In the genomic region with DNA sequence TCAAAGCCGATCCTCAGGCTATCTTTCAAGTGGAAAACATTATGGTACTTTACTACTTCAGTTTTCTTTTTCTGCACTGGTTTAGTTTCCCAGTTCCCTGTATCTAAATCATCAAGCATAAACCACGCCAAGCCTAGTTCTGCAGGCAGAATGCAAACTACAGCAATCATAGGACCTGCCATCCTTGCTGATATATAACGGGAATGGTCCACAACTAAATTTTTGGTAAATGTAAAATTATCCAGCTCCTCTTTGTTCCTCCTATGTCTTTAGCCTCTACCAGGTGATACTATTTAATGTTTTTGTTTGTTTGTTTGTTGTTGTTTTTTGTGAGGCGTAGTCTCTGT, we compare ENCODE assay signal across 19 cellular contexts. TPM values are rescaled to one million over a fixed set of nuclear protein-coding genes. Genes with fewer than 3 reads are reported as not detected.
"Had no signal": no experiment of that assay in that cellular context is flagged by ENCODE, and none has a peak within 500 bp of the region (broad histone marks: within the 10 kb centered on the region; RNA-seq: fewer than 3 reads in every experiment).

No MANE protein-coding gene starts in this region.

- H3K9me3 ChIP-seq: lower lobe of right lung, uterus had no signal

- H3K4me1 ChIP-seq: lower lobe of right lung, parathyroid adenoma, uterus had no signal

- H3K9ac ChIP-seq: parathyroid adenoma had no signal

- H3K27ac ChIP-seq: lower lobe of right lung, parathyroid adenoma, uterus had no signal

- H3K27ac Mint-ChIP-seq: activated CD4-positive, alpha-beta memory T cell treated with anti-CD3 and anti-CD28 coated beads, Interleukin-2, amount 10 ng/mL, durations not matched to agents 7 days and 5 days; activated naive CD8-positive, alpha-beta T cell treated with anti-CD3 and anti-CD28 coated beads, Interleukin-2, amount 10 ng/mL, durations not matched to agents 7 days and 5 days; activated T-cell treated with anti-CD3 and anti-CD28 coated beads, Interleukin-2, amount 50 U/mL, for 24 hours; dendritic cell treated with granulocyte-macrophage colony-stimulating factor and Interleukin-4, amounts not matched to agents 40 ng/mL and 50 ng/mL, for 4 days; stimulated activated memory B cell treated with anti-CD40 and anti-IgM and Interleukin-4, amounts not matched to agents 10 μg/mL and 1 μg/mL and 100 μg/mL, for 72 hours; T-helper 1 cell treated with Interleukin-12 subunit alpha and Interleukin-12 subunit beta and Interleukin-4 antibody, amounts not matched to agents 30 μg/mL and 1 μg/mL, for 36 hours; WTC11 had no signal

- H3K27me3 ChIP-seq: uterus had no signal

- H3K4me3 ChIP-seq: lower lobe of right lung, uterus had no signal

- H3K9me3 Mint-ChIP-seq: activated CD4-positive, alpha-beta memory T cell treated with anti-CD3 and anti-CD28 coated beads, Interleukin-2, amount 10 ng/mL, durations not matched to agents 7 days and 5 days; activated naive CD8-positive, alpha-beta T cell treated with anti-CD3 and anti-CD28 coated beads, Interleukin-2, amount 10 ng/mL, durations not matched to agents 7 days and 5 days; activated T-cell treated with anti-CD3 and anti-CD28 coated beads, Interleukin-2, amount 50 U/mL, for 24 hours; dendritic cell treated with granulocyte-macrophage colony-stimulating factor and Interleukin-4, amounts not matched to agents 40 ng/mL and 50 ng/mL, for 4 days; neural crest cell; stimulated activated memory B cell treated with anti-CD40 and anti-IgM and Interleukin-4, amounts not matched to agents 10 μg/mL and 1 μg/mL and 100 μg/mL, for 72 hours; T-helper 1 cell treated with Interleukin-12 subunit alpha and Interleukin-12 subunit beta and Interleukin-4 antibody, amounts not matched to agents 30 μg/mL and 1 μg/mL, for 36 hours; WTC11 had no signal

- H3K79me2 ChIP-seq: parathyroid adenoma had no signal

- H2AFZ ChIP-seq: parathyroid adenoma had no signal

- H3K27me3 Mint-ChIP-seq: dendritic cell treated with granulocyte-macrophage colony-stimulating factor and Interleukin-4, amounts not matched to agents 40 ng/mL and 50 ng/mL, for 4 days had no signal

- H3K4me3 Mint-ChIP-seq: activated CD4-positive, alpha-beta memory T cell treated with anti-CD3 and anti-CD28 coated beads, Interleukin-2, amount 10 ng/mL, durations not matched to agents 7 days and 5 days; activated naive CD8-positive, alpha-beta T cell treated with anti-CD3 and anti-CD28 coated beads, Interleukin-2, amount 10 ng/mL, durations not matched to agents 7 days and 5 days; activated T-cell treated with anti-CD3 and anti-CD28 coated beads, Interleukin-2, amount 50 U/mL, for 24 hours; dendritic cell treated with granulocyte-macrophage colony-stimulating factor and Interleukin-4, amounts not matched to agents 40 ng/mL and 50 ng/mL, for 4 days; neural crest cell; stimulated activated memory B cell treated with anti-CD40 and anti-IgM and Interleukin-4, amounts not matched to agents 10 μg/mL and 1 μg/mL and 100 μg/mL, for 72 hours; T-helper 1 cell treated with Interleukin-12 subunit alpha and Interleukin-12 subunit beta and Interleukin-4 antibody, amounts not matched to agents 30 μg/mL and 1 μg/mL, for 36 hours; WTC11 had no signal

- H3K4me1 Mint-ChIP-seq: activated CD4-positive, alpha-beta memory T cell treated with anti-CD3 and anti-CD28 coated beads, Interleukin-2, amount 10 ng/mL, durations not matched to agents 7 days and 5 days; activated naive CD8-positive, alpha-beta T cell treated with anti-CD3 and anti-CD28 coated beads, Interleukin-2, amount 10 ng/mL, durations not matched to agents 7 days and 5 days; stimulated activated memory B cell treated with anti-CD40 and anti-IgM and Interleukin-4, amounts not matched to agents 10 μg/mL and 1 μg/mL and 100 μg/mL, for 72 hours; WTC11 had no signal

- DNase-seq: activated CD4-positive, alpha-beta memory T cell treated with anti-CD3 and anti-CD28 coated beads, Interleukin-2, amount 10 ng/mL, durations not matched to agents 7 days and 5 days; activated CD4-positive, alpha-beta T cell treated with anti-CD3 and anti-CD28 coated beads for 4 hours; activated gamma-delta T cell; activated naive CD8-positive, alpha-beta T cell treated with anti-CD3 and anti-CD28 coated beads, Interleukin-2, amount 10 ng/mL, durations not matched to agents 7 days and 5 days; activated T-cell treated with anti-CD3 and anti-CD28 coated beads, Interleukin-2, amount 50 U/mL, for 24 hours; effector memory CD4-positive, alpha-beta T cell; foreskin melanocyte; lower lobe of right lung; midbrain; stimulated activated CD4-positive, alpha-beta T cell treated with anti-CD3 and anti-CD28 coated beads, Interleukin-2, amount 100 ng/mL, for 48 hours; uterus had no signal

- H3K36me3 Mint-ChIP-seq: activated naive CD8-positive, alpha-beta T cell treated with anti-CD3 and anti-CD28 coated beads, Interleukin-2, amount 10 ng/mL, durations not matched to agents 7 days and 5 days; stimulated activated memory B cell treated with anti-CD40 and anti-IgM and Interleukin-4, amounts not matched to agents 10 μg/mL and 1 μg/mL and 100 μg/mL, for 72 hours; WTC11 had no signal

- H3K36me3 ChIP-seq: lower lobe of right lung, uterus had no signal

RNA-seq across cellular contexts. Expression of a gene that starts 32.7 kb away (rescaled TPM):
- total RNA-seq: activated CD4-positive, alpha-beta memory T cell treated with anti-CD3 and anti-CD28 coated beads, Interleukin-2, amount 10 ng/mL, durations not matched to agents 7 days and 5 days; activated naive CD8-positive, alpha-beta T cell treated with anti-CD3 and anti-CD28 coated beads, Interleukin-2, amount 10 ng/mL, durations not matched to agents 7 days and 5 days; fibroblast of lung; myocyte; uterus; WTC11 had no signal
- polyA plus RNA-seq: fibroblast of lung had no signal
